ENCODE assay signal across 17 cellular contexts in the genomic region with DNA sequence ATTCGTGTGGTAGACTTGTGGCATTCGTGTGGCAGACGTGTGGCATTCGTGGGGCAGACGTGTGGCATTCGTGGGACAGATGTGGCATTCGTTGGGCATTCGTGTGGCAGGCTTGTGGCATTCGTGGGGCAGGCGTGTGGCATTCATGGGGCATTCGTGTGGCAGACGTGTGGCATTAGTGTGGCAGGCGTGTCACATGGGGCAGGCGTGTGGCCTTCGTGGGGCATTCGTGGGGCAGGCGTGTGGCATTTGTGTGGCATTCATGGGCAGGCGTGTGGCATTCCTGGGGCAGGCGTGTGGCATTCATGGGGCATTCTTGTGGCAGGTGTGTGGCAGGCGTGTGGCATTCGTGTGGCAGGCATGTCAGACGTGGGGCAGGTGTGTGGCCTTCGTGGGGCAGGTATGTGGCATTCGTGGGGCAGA.
DNase-seq lines count a peak whose midpoint lies in the region; ATAC-seq and TF ChIP-seq lines count a peak whose summit lies in the region.
"Had no signal": no experiment of that assay in that cellular context is flagged by ENCODE, and none has a peak within 500 bp of the region (broad histone marks: within the 10 kb centered on the region; RNA-seq: fewer than 3 reads in every experiment).

No MANE protein-coding gene starts in this region.

- no peaks in the 10 kb centered on the region for H3K27me3 ChIP-seq in iPS-15b (ENCODE audit: control insufficient read depth, insufficient read depth, low read length)
- H3K27me3 ChIP-seq: adrenal gland, sigmoid colon, transverse colon had no signal

- no peak overlapping the region for H3K4me3 Mint-ChIP-seq in stimulated activated naive CD8-positive, alpha-beta T cell treated with anti-CD3 and anti-CD28 coated beads, Interleukin-15, Interleukin-2, amounts not matched to agents 100 ng/mL and 50 ng/mL, for 24 hours
- no peak overlapping the region for H3K4me3 Mint-ChIP-seq in activated B cell treated with CpG ODN at 0.5 μM for 24 hours
- H3K4me3 Mint-ChIP-seq in type B pancreatic cell, result no peak overlapping the region

- no peaks in the 10 kb centered on the region for H3K9me3 ChIP-seq in iPS-15b (ENCODE audit: control insufficient read depth, insufficient read depth, low read length)
- H3K9me3 ChIP-seq: adrenal gland, sigmoid colon, transverse colon had no signal

- peak overlapping the region; percentile 12 for H3K27ac Mint-ChIP-seq in stimulated activated naive CD8-positive, alpha-beta T cell treated with anti-CD3 and anti-CD28 coated beads, Interleukin-15, Interleukin-2, amounts not matched to agents 100 ng/mL and 50 ng/mL, for 24 hours
- H3K27ac Mint-ChIP-seq in activated B cell treated with CpG ODN at 0.5 μM for 24 hours (peak overlapping the region; percentile 76), type B pancreatic cell (peak overlapping the region; percentile 24)

- no peak for DNase-seq in stimulated activated naive CD8-positive, alpha-beta T cell treated with anti-CD3 and anti-CD28 coated beads, Interleukin-15, Interleukin-2, amounts not matched to agents 100 U/mL and 50 U/mL, for 24 hours
- DNase-seq in activated B cell treated with CpG ODN at 0.5 μM for 24 hours, result no peak
- no peak for DNase-seq in type B pancreatic cell (ENCODE audit: extremely low spot score, unreplicated experiment)
- no peak for DNase-seq in H4 (ENCODE audit: low spot score)
- DNase-seq in NCI-H187 (lab: John Stamatoyannopoulos, UW), result no peak
- DNase-seq: adrenal gland; DMS153; effector CD4-positive, alpha-beta T cell; midbrain; NCI-H2171 treated with DMSO at 0.1 percent for 48 hours; NCI-H774; sigmoid colon; stimulated activated CD4-positive, alpha-beta T cell treated with anti-CD3 and anti-CD28 coated beads, Interleukin-4, amount 100 ng/mL, for 1 hour; transverse colon had no signal

- no peak for ATAC-seq in stimulated activated naive CD8-positive, alpha-beta T cell treated with anti-CD3 and anti-CD28 coated beads, Interleukin-15, Interleukin-2, amounts not matched to agents 100 U/mL and 50 U/mL, for 24 hours
- ATAC-seq in activated B cell treated with CpG ODN at 0.5 μM for 24 hours (ENCODE audit: low read depth) (no peak), HG03196 (IDR thresholded peaks at IDR 0.05; ENCODE audit: unreplicated experiment) (no peak)

- CTCF ChIA-PET in activated B cell treated with CpG ODN at 0.5 μM for 24 hours (lab: Charles Lee), result interaction anchor here (1.3 kb wide), 1 partner anchor 52 kb away, joined by 4 read pairs; no protein-coding TSS in a partner anchor

- POLR2A ChIA-PET in activated B cell treated with CpG ODN at 0.5 μM for 24 hours (lab: Charles Lee), result interaction anchor here (0.5 kb wide), 1 partner anchor 12 kb away, joined by 4 read pairs; no protein-coding TSS in a partner anchor

- TF ChIP-seq CTCF in activated B cell treated with CpG ODN at 0.5 μM for 24 hours (IDR thresholded peaks at IDR 0.05), result no peak
- no peak for TF ChIP-seq CTCF in type B pancreatic cell (conservative IDR thresholded peaks at IDR 0.05)

- H3K9me3 Mint-ChIP-seq in stimulated activated naive CD8-positive, alpha-beta T cell treated with anti-CD3 and anti-CD28 coated beads, Interleukin-15, Interleukin-2, amounts not matched to agents 100 ng/mL and 50 ng/mL, for 24 hours, result peaks cover 12% of the 10 kb centered on the region
- H3K9me3 Mint-ChIP-seq in activated B cell treated with CpG ODN at 0.5 μM for 24 hours (peaks cover 3% of the 10 kb centered on the region), type B pancreatic cell (peaks cover 5% of the 10 kb centered on the region)

- peaks cover 73% of the 10 kb centered on the region for H3K36me3 Mint-ChIP-seq in stimulated activated naive CD8-positive, alpha-beta T cell treated with anti-CD3 and anti-CD28 coated beads, Interleukin-15, Interleukin-2, amounts not matched to agents 100 ng/mL and 50 ng/mL, for 24 hours (ENCODE audit: low read depth)
- peaks cover 64% of the 10 kb centered on the region for H3K36me3 Mint-ChIP-seq in activated B cell treated with CpG ODN at 0.5 μM for 24 hours (ENCODE audit: low read depth)
- peaks cover 55% of the 10 kb centered on the region for H3K36me3 Mint-ChIP-seq in type B pancreatic cell

- H3K9ac ChIP-seq in iPS-15b (ENCODE audit: low read depth, low read length), result peak overlapping the region; percentile 61

- no peaks in the 10 kb centered on the region for H3K27me3 Mint-ChIP-seq in stimulated activated naive CD8-positive, alpha-beta T cell treated with anti-CD3 and anti-CD28 coated beads, Interleukin-15, Interleukin-2, amounts not matched to agents 100 ng/mL and 50 ng/mL, for 24 hours
- H3K27me3 Mint-ChIP-seq in activated B cell treated with CpG ODN at 0.5 μM for 24 hours (no peaks in the 10 kb centered on the region), type B pancreatic cell (no peaks in the 10 kb centered on the region)

- H3K4me1 ChIP-seq in iPS-15b (ENCODE audit: control insufficient read depth, insufficient read depth, low read length), result peaks cover 8% of the 10 kb centered on the region

- no peak overlapping the region for H3K4me3 ChIP-seq in iPS-15b (ENCODE audit: low read depth, low read length)
- H3K4me3 ChIP-seq: adrenal gland, sigmoid colon, transverse colon had no signal

- H3K4me1 Mint-ChIP-seq in stimulated activated naive CD8-positive, alpha-beta T cell treated with anti-CD3 and anti-CD28 coated beads, Interleukin-15, Interleukin-2, amounts not matched to agents 100 ng/mL and 50 ng/mL, for 24 hours (ENCODE audit: low read depth), result peaks cover 28% of the 10 kb centered on the region
- H3K4me1 Mint-ChIP-seq in activated B cell treated with CpG ODN at 0.5 μM for 24 hours (peaks cover 37% of the 10 kb centered on the region), type B pancreatic cell (ENCODE audit: unreplicated experiment) (peaks cover 9% of the 10 kb centered on the region)

- peaks cover 23% of the 10 kb centered on the region for H3K36me3 ChIP-seq in iPS-15b (ENCODE audit: control insufficient read depth, insufficient read depth, low read length)

- intact Hi-C loops in activated B cell treated with CpG ODN at 0.5 μM for 24 hours (cut with micrococcal nuclease), result no loop called here

Comparison
In these comparisons a context has a peak if more than half of its experiments do, and no peak if none do; other contexts are left out.
1. H3K27ac Mint-ChIP-seq: peak in every context shown above with its lines; median percentile 76 in activated B cell treated with CpG ODN at 0.5 μM for 24 hours; 24 in type B pancreatic cell; 12 in stimulated activated naive CD8-positive, alpha-beta T cell treated with anti-CD3 and anti-CD28 coated beads, Interleukin-15, Interleukin-2, amounts not matched to agents 100 ng/mL and 50 ng/mL, for 24 hours.